Comparison of ENCODE assay signal across 8 cellular contexts in genomic region chr1:202852163-202852904, GRCh38. TPM values are rescaled to one million over a fixed set of nuclear protein-coding genes. Genes with fewer than 3 reads are reported as not detected.
A peak's percentile ranks its signal among the peaks of the same experiment; 100 is the strongest.
DNase-seq lines count a peak whose midpoint lies in the region; ATAC-seq and TF ChIP-seq lines count a peak whose summit lies in the region.

No MANE protein-coding gene starts in this region.

- H3K36me3 ChIP-seq in BE2C: no peaks in the 10 kb centered on the region; the same call in 1 of the 2 replicates
- no peaks in the 10 kb centered on the region for H3K36me3 ChIP-seq in OCI-LY1 (ENCODE audit: insufficient read depth, low read length)
- H3K36me3 ChIP-seq in lung (ENCODE audit: control insufficient read depth in 2 of 2, insufficient read depth in 2 of 2, low read length in 2 of 2): no peaks in the 10 kb centered on the region
- no peaks in the 10 kb centered on the region for H3K36me3 ChIP-seq in ascending aorta

- peak; percentile 73 for TF ChIP-seq CTCF in BE2C (IDR thresholded peaks at IDR 0.05; ENCODE audit: low read depth, low read length)
- peak; percentile 72 for TF ChIP-seq CTCF in GM13977 (IDR thresholded peaks at IDR 0.05; ENCODE audit: extremely low read depth, insufficient read depth, missing control alignments)
- peak; percentile 65 for TF ChIP-seq CTCF in OCI-LY1 (IDR thresholded peaks at IDR 0.05; ENCODE audit: low read length)
- peak; percentile 3 for TF ChIP-seq CTCF in lung (IDR thresholded peaks at IDR 0.05; ENCODE audit: control extremely low read depth, extremely low read depth)
- no peak for TF ChIP-seq CTCF in ascending aorta (IDR thresholded peaks at IDR 0.05)

- H3K9ac ChIP-seq in OCI-LY1 (ENCODE audit: low read length): no peak overlapping the region

- H3K9me2 ChIP-seq in OCI-LY1 (ENCODE audit: low read depth, low read length): no peaks in the 10 kb centered on the region

- no peaks in the 10 kb centered on the region for H4K20me1 ChIP-seq in OCI-LY1 (ENCODE audit: insufficient read depth, low read length)

- no peak overlapping the region for H2AFZ ChIP-seq in OCI-LY1 (ENCODE audit: low read length)

- H3K4me2 ChIP-seq in OCI-LY1 (ENCODE audit: low read length): no peak overlapping the region

- H3K4me1 ChIP-seq in BE2C (no peaks in the 10 kb centered on the region), OCI-LY1 (ENCODE audit: insufficient read depth, low read length, severe bottlenecking) (peaks cover 9% of the 10 kb centered on the region), lung (ENCODE audit: control insufficient read depth in 2 of 2, insufficient read depth in 2 of 2, low read length in 2 of 2) (no peaks in the 10 kb centered on the region), ascending aorta (no peaks in the 10 kb centered on the region)

- in situ Hi-C loops in GM13977 (cut with MboI; ENCODE audit: low pct_unique_long_range_greater_than_20kb, low sequenced_read_pairs, unreplicated experiment): no loop called here

- H3K27me3 ChIP-seq in BE2C: no peaks in the 10 kb centered on the region
- H3K27me3 ChIP-seq in OCI-LY1 (ENCODE audit: insufficient read depth, low read length): peaks cover 7% of the 10 kb centered on the region; the same call in 1 of the 2 replicates
- no peaks in the 10 kb centered on the region for H3K27me3 ChIP-seq in lung (ENCODE audit: control insufficient read depth, insufficient read depth)
- H3K27me3 ChIP-seq in ascending aorta: no peaks in the 10 kb centered on the region

- H3K9me3 ChIP-seq in BE2C (no peaks in the 10 kb centered on the region), OCI-LY1 (ENCODE audit: low read length) (no peaks in the 10 kb centered on the region), lung (ENCODE audit: control insufficient read depth in 2 of 2, insufficient read depth in 1 of 2, low read length in 1 of 2) (peaks cover 0 to 2% of the 10 kb centered on the region in 2 donors), ascending aorta (no peaks in the 10 kb centered on the region)

- intact Hi-C loops in ascending aorta (cut with DNase I): no loop called here

- ATAC-seq in lung (ENCODE audit: insufficient read depth, low FRiP score): no peak
- no peak for ATAC-seq in GM21576 (IDR thresholded peaks at IDR 0.05; ENCODE audit: unreplicated experiment)
- no peak for ATAC-seq in GM21737 (IDR thresholded peaks at IDR 0.05; ENCODE audit: unreplicated experiment)

- H3K4me3 ChIP-seq in BE2C (ENCODE audit: low read depth, low read length) (no peak overlapping the region), OCI-LY1 (ENCODE audit: low read depth, low read length, poor library complexity, severe bottlenecking) (no peak overlapping the region), lung (no peak overlapping the region), ascending aorta (no peak overlapping the region)

- no peaks in the 10 kb centered on the region for H3K79me2 ChIP-seq in OCI-LY1 (ENCODE audit: insufficient read depth, low read length)

- DNase-seq in BE2C: peak; percentile 58
- peak; percentile 72 for DNase-seq in GM13977 (ENCODE audit: low spot score)
- peak; percentile 75 for DNase-seq in astrocyte of the hippocampus (ENCODE audit: low read depth, low spot score)
- DNase-seq in lung (ENCODE audit: low spot score): no peak
- no peak for DNase-seq in ascending aorta (ENCODE audit: low spot score in 2 of 2)

- no peaks in the 10 kb centered on the region for H3F3A ChIP-seq in OCI-LY1 (ENCODE audit: insufficient read depth, low read length)

- no peak overlapping the region for H3K27ac ChIP-seq in OCI-LY1 (ENCODE audit: low read depth, low read length, poor library complexity, severe bottlenecking)
- no peak overlapping the region for H3K27ac ChIP-seq in lung (ENCODE audit: low read depth in 1 of 2, low read length in 1 of 2)
- no peak overlapping the region for H3K27ac ChIP-seq in ascending aorta

- 64% methylated on average over 15 of the region's 15 CpGs for WGBS in lung, 2 donors

RNA-seq across cellular contexts. Expression of gene RABIF, which starts 36.6 kb away (rescaled TPM):
- polyA plus RNA-seq in BE2C (2012; ENCODE audit: insufficient read depth, insufficient read length, low read depth): 23.4 TPM
- 10 to 100 TPM in 1 of 2 donors, 1 to 10 TPM in 1; 6.2 to 10.3 TPM for total RNA-seq in lung
- polyA plus RNA-seq in lung: 1 to 10 TPM; 7.6 to 8.8 TPM
- 1.9 TPM for total RNA-seq in ascending aorta

RNA-seq across cellular contexts. Expression of gene PCAT6, which starts 41.6 kb away (rescaled TPM):
- polyA plus RNA-seq in BE2C (2012; ENCODE audit: insufficient read depth, insufficient read length, low read depth): 0.71 TPM
- 1 to 10 TPM in 1 of 2 donors, not detected in 1; 1.3 TPM for total RNA-seq in lung
- 1 to 10 TPM in 1 of 2 donors, under 1 TPM in 1; 0.84 to 1.8 TPM for polyA plus RNA-seq in lung
- total RNA-seq in ascending aorta: not detected

RNA-seq across cellular contexts. Expression of gene KDM5B, which starts 44.1 kb away (rescaled TPM):
- 22.7 TPM for polyA plus RNA-seq in BE2C (2012; ENCODE audit: insufficient read depth, insufficient read length, low read depth)
- total RNA-seq in lung (100 to 1,000 TPM in 1 of 2 donors, 10 to 100 TPM in 1; 51.1 to 247 TPM), ascending aorta (61.7 TPM)
- 10 to 100 TPM; 11.2 to 12.1 TPM for polyA plus RNA-seq in lung

Comparison
In these comparisons a context has a peak if more than half of its experiments do, and no peak if none do; other contexts are left out.
1. DNase-seq: peak in BE2C (single experiment), GM13977 (single experiment) and astrocyte of the hippocampus (single experiment); none in lung (single experiment) and ascending aorta (0 of 2).
2. CTCF ChIP-seq: peak in BE2C (single experiment), GM13977 (single experiment), OCI-LY1 (single experiment) and lung (single experiment); none in ascending aorta (0 of 3).